13 cellular contexts compared by ENCODE assay signal in the genomic region with DNA sequence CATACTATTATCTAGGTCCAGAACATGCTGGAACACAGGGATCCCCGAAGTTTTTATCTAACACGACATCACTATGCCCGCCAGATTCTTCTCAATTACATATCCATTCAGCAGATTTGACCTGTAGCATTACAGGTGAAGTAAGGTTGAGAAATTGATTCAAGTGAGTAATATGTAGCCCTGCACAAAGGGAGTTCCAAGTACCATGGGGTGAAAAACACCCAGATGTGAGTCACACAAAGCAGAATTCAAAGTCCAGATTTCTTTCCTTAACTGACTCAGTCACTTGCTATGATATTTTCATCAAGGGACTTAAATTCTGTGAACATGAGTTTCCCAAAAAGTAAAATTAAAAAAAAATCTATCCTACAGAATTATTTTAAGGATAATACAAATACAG.
A peak's percentile ranks its signal among the peaks of the same experiment; 100 is the strongest.
DNase-seq lines count a peak whose midpoint lies in the region; ATAC-seq, FAIRE-seq and TF ChIP-seq lines count a peak whose summit lies in the region.
"Had no signal": no experiment of that assay in that cellular context is flagged by ENCODE, and none has a peak within 500 bp of the region (broad histone marks: within the 10 kb centered on the region; RNA-seq: fewer than 3 reads in every experiment).

No MANE protein-coding gene starts in this region.

- H3K27ac ChIP-seq in PC-3 (ENCODE audit: low read length): peak overlapping the region; percentile 79
- no peak overlapping the region for H3K27ac ChIP-seq in endothelial cell of umbilical vein (ENCODE audit: insufficient read depth, low read depth, low read length)
- no peak overlapping the region for H3K27ac ChIP-seq in ovary
- H3K27ac ChIP-seq: testis had no signal

- POLR2A ChIA-PET in PC-3 (lab: Charles Lee; ENCODE audit: unreplicated experiment): no interaction called here
- POLR2A ChIA-PET in endothelial cell of umbilical vein (lab: Charles Lee): no interaction called here

- peaks cover 34% of the 10 kb centered on the region for H3K4me1 ChIP-seq in PC-3 (ENCODE audit: insufficient read depth, low read length)
- peaks cover 3% of the 10 kb centered on the region for H3K4me1 ChIP-seq in endothelial cell of umbilical vein (ENCODE audit: control insufficient read depth, extremely low read depth, insufficient read depth, low read length)
- H3K4me1 ChIP-seq in mucosa of descending colon (ENCODE audit: low read depth): no peaks in the 10 kb centered on the region
- H3K4me1 ChIP-seq in ovary (ENCODE audit: insufficient read depth): no peaks in the 10 kb centered on the region
- H3K4me1 ChIP-seq: testis had no signal

- H3K9ac ChIP-seq in PC-3 (ENCODE audit: low read length) (peak overlapping the region; percentile 56), endothelial cell of umbilical vein (replicated peaks; ENCODE audit: extremely low read depth, insufficient read depth, low read length) (no peak overlapping the region)

- TF ChIP-seq EP300 in ovary (IDR thresholded peaks at IDR 0.05): no peak

- H4K20me1 ChIP-seq in PC-3 (ENCODE audit: low read length) (no peaks in the 10 kb centered on the region), endothelial cell of umbilical vein (replicated peaks; ENCODE audit: control insufficient read depth, extremely low read depth, insufficient read depth, low read length) (no peaks in the 10 kb centered on the region)

- no peak for TF ChIP-seq POLR2A in endothelial cell of umbilical vein (IDR thresholded peaks at IDR 0.05; ENCODE audit: low read depth, low read length)
- no peak for TF ChIP-seq POLR2A in ovary (IDR thresholded peaks at IDR 0.05)

- H3K4me2 ChIP-seq in PC-3 (ENCODE audit: low read length) (peak overlapping the region; percentile 36), endothelial cell of umbilical vein (ENCODE audit: insufficient read depth, low read length) (no peak overlapping the region)

- intact Hi-C loops in PC-3 (cut with micrococcal nuclease): loop anchor here (1.0 to 10.0 kb wide), 4 partner anchors 60 to 656 kb away; no protein-coding TSS in a partner anchor
- intact Hi-C loops in endothelial cell of umbilical vein (cut with micrococcal nuclease): loop anchor here (5.0 to 10.0 kb wide), 2 partner anchors 452 to 1354 kb away; no protein-coding TSS in a partner anchor
- intact Hi-C loops in mucosa of descending colon (cut with DNase I, micrococcal nuclease): no loop called here
- intact Hi-C loops in ovary (cut with DNase I): no loop called here

- H3K36me3 ChIP-seq in PC-3 (ENCODE audit: low read depth, low read length) (no peaks in the 10 kb centered on the region), endothelial cell of umbilical vein (ENCODE audit: control insufficient read depth in 2 of 2, extremely low read depth in 1 of 2, insufficient read depth in 2 of 2, low read length in 2 of 2) (no peaks in the 10 kb centered on the region), mucosa of descending colon (ENCODE audit: low read depth) (no peaks in the 10 kb centered on the region), ovary (no peaks in the 10 kb centered on the region)

- no peaks in the 10 kb centered on the region for H3K27me3 Mint-ChIP-seq in stimulated activated memory B cell treated with anti-CD40 and anti-IgM and Interleukin-4, amounts not matched to agents 10 μg/mL and 1 μg/mL and 100 μg/mL, for 72 hours
- H3K27me3 Mint-ChIP-seq: naive thymus-derived CD4-positive, alpha-beta T cell had no signal

- H3K9me3 ChIP-seq in PC-3 (ENCODE audit: low read length) (no peaks in the 10 kb centered on the region), endothelial cell of umbilical vein (replicated peaks; ENCODE audit: control insufficient read depth, insufficient read depth, low read length) (no peaks in the 10 kb centered on the region), mucosa of descending colon (no peaks in the 10 kb centered on the region), ovary (no peaks in the 10 kb centered on the region)
- H3K9me3 ChIP-seq: testis had no signal

- peak; percentile 91 for ATAC-seq in PC-3
- peak; percentile 84 for ATAC-seq in mucosa of descending colon
- no peak for ATAC-seq in HG02870 (IDR thresholded peaks at IDR 0.05; ENCODE audit: unreplicated experiment)
- ATAC-seq in stimulated activated memory B cell treated with anti-CD40 and anti-IgM and Interleukin-4, amounts not matched to agents 10 μg/mL and 1 μg/mL and 100 μg/mL, for 72 hours: no peak
- ATAC-seq: naive thymus-derived CD4-positive, alpha-beta T cell had no signal

- 45 to 73% (median 52%) methylated on average over 3 of the region's 3 CpGs for WGBS in ovary, 3 donors

- H3K36me3 Mint-ChIP-seq in stimulated activated memory B cell treated with anti-CD40 and anti-IgM and Interleukin-4, amounts not matched to agents 10 μg/mL and 1 μg/mL and 100 μg/mL, for 72 hours: no peaks in the 10 kb centered on the region
- H3K36me3 Mint-ChIP-seq: naive thymus-derived CD4-positive, alpha-beta T cell had no signal

- no peaks in the 10 kb centered on the region for H3K4me1 Mint-ChIP-seq in stimulated activated memory B cell treated with anti-CD40 and anti-IgM and Interleukin-4, amounts not matched to agents 10 μg/mL and 1 μg/mL and 100 μg/mL, for 72 hours
- H3K4me1 Mint-ChIP-seq: naive thymus-derived CD4-positive, alpha-beta T cell had no signal

- TF ChIP-seq CTCF in PC-3 (conservative IDR thresholded peaks at IDR 0.05; ENCODE audit: low read depth, low read length) (no peak), endothelial cell of umbilical vein (IDR thresholded peaks at IDR 0.05; ENCODE audit: extremely low read depth in 1 of 2, insufficient read depth in 1 of 2, low read depth in 1 of 2, low read length in 2 of 2) (no peak), mucosa of descending colon (IDR thresholded peaks at IDR 0.05) (no peak), ovary (IDR thresholded peaks at IDR 0.05) (no peak)

- H3K4me3 ChIP-seq in PC-3 (ENCODE audit: low read length) (no peak overlapping the region), endothelial cell of umbilical vein (replicated peaks in 1 of 3; ENCODE audit: insufficient read depth in 1 of 3, low read depth in 1 of 3, low read length in 3 of 3) (no peak overlapping the region), mucosa of descending colon (no peak overlapping the region), ovary (no peak overlapping the region)
- H3K4me3 ChIP-seq: testis had no signal

- H2AFZ ChIP-seq in PC-3 (ENCODE audit: low read length): no peak overlapping the region
- no peak overlapping the region for H2AFZ ChIP-seq in endothelial cell of umbilical vein (ENCODE audit: low read depth, low read length)

- dilution Hi-C loops in endothelial cell of umbilical vein (cut with MboI; ENCODE audit: extremely low pct_ligation_motif_present, low sequenced_read_pairs): no loop called here

- no peaks in the 10 kb centered on the region for H3K9me3 Mint-ChIP-seq in stimulated activated memory B cell treated with anti-CD40 and anti-IgM and Interleukin-4, amounts not matched to agents 10 μg/mL and 1 μg/mL and 100 μg/mL, for 72 hours

- no peaks in the 10 kb centered on the region for H3K9me2 ChIP-seq in PC-3 (replicated peaks; ENCODE audit: low read length)

- no peaks in the 10 kb centered on the region for H3K9me1 ChIP-seq in endothelial cell of umbilical vein (replicated peaks; ENCODE audit: control insufficient read depth, extremely low read depth, insufficient read depth, low read length)

- H3K4me3 Mint-ChIP-seq in stimulated activated memory B cell treated with anti-CD40 and anti-IgM and Interleukin-4, amounts not matched to agents 10 μg/mL and 1 μg/mL and 100 μg/mL, for 72 hours: no peak overlapping the region
- H3K4me3 Mint-ChIP-seq: naive thymus-derived CD4-positive, alpha-beta T cell had no signal

- peak; percentile 86 for DNase-seq in ELR (ENCODE audit: low read depth)
- peak; percentile 93 for DNase-seq in PC-3
- DNase-seq in endothelial cell of umbilical vein (ENCODE audit: low read depth, low spot score): no peak
- peak in 1 of 3 donors; percentile 2 for DNase-seq in mucosa of descending colon
- no peak for DNase-seq in ovary
- DNase-seq in KG1 (lab: John Stamatoyannopoulos, UW): no peak
- DNase-seq: activated gamma-delta T cell treated with Interleukin-2 at 50 U/mL for 16 hours; left cardiac atrium; naive thymus-derived CD4-positive, alpha-beta T cell; T-helper 2 cell; testis had no signal

- H3F3A ChIP-seq in PC-3 (ENCODE audit: low read length, unreplicated experiment): no peaks in the 10 kb centered on the region

- no peak overlapping the region for H3K27ac Mint-ChIP-seq in stimulated activated memory B cell treated with anti-CD40 and anti-IgM and Interleukin-4, amounts not matched to agents 10 μg/mL and 1 μg/mL and 100 μg/mL, for 72 hours
- H3K27ac Mint-ChIP-seq: naive thymus-derived CD4-positive, alpha-beta T cell had no signal

- H3K79me2 ChIP-seq in PC-3 (ENCODE audit: low read length) (no peaks in the 10 kb centered on the region), endothelial cell of umbilical vein (ENCODE audit: control insufficient read depth, insufficient read depth, low read length) (no peaks in the 10 kb centered on the region)

- BruUV-seq in PC-3 (replicated peaks; lab: Mats Ljungman, UMichigan) (no TSS peak), endothelial cell of umbilical vein (replicated peaks; lab: Mats Ljungman, UMichigan) (no TSS peak)

- FAIRE-seq in endothelial cell of umbilical vein (lab: Jason Lieb, UNC): no peak

- no peaks in the 10 kb centered on the region for H3K27me3 ChIP-seq in PC-3 (ENCODE audit: low read length)
- no peaks in the 10 kb centered on the region for H3K27me3 ChIP-seq in endothelial cell of umbilical vein (ENCODE audit: control insufficient read depth in 2 of 2, insufficient read depth in 2 of 2, low read length in 2 of 2)
- no peaks in the 10 kb centered on the region for H3K27me3 ChIP-seq in ovary
- H3K27me3 ChIP-seq: testis had no signal

- CTCF ChIA-PET in PC-3 (lab: Charles Lee) (interaction anchor here (0.9 to 1.8 kb wide), 2 partner anchors 644 to 679 kb away, joined by 3 to 10 read pairs; no protein-coding TSS in a partner anchor), endothelial cell of umbilical vein (lab: Charles Lee) (interaction anchor here (1.0 to 5.9 kb wide), 8 partner anchors 34 to 1136 kb away, joined by 3 to 202 read pairs (median 16); no protein-coding TSS in a partner anchor)

TF ChIP-seq in endothelial cell of umbilical vein, 7 proteins besides CTCF, POLR2A, EP300 and RAD21:
- TF ChIP-seq GATA2 (IDR thresholded peaks at IDR 0.05; ENCODE audit: insufficient read depth, insufficient read length, low read depth, low read length) (no peak), MAX (IDR thresholded peaks at IDR 0.05; ENCODE audit: insufficient read depth, insufficient read length) (no peak), FOS (IDR thresholded peaks at IDR 0.05; ENCODE audit: borderline replicate concordance, insufficient read depth, low read length) (peak; percentile 43), JUN (IDR thresholded peaks at IDR 0.05; ENCODE audit: borderline replicate concordance, insufficient read depth, insufficient read length, low read depth) (no peak), MYC (IDR thresholded peaks at IDR 0.05; ENCODE audit: low read depth, low read length) (no peak)
TF ChIP-seq in endothelial cell of umbilical vein: peak in this region for 1.

Comparison
In these comparisons a context has a peak if more than half of its experiments do, and no peak if none do; other contexts are left out.
1. DNase-seq: peak in ELR (single experiment) and PC-3 (single experiment); none in endothelial cell of umbilical vein (single experiment), ovary (0 of 5) and KG1 (single experiment).
2. ATAC-seq: peak in PC-3 (single experiment) and mucosa of descending colon (single experiment); none in HG02870 (single experiment) and stimulated activated memory B cell treated with anti-CD40 and anti-IgM and Interleukin-4, amounts not matched to agents 10 μg/mL and 1 μg/mL and 100 μg/mL, for 72 hours (single experiment).
3. intact Hi-C loops: an anchor here in PC-3 (1.0 to 10.0 kb wide) and endothelial cell of umbilical vein (5.0 to 10.0 kb wide); none called in mucosa of descending colon and ovary.